In genomic region chr4:8547108-8547911, GRCh38 we compare ENCODE assay signal across 10 cellular contexts. TPM values are rescaled to one million over a fixed set of nuclear protein-coding genes. Genes with fewer than 3 reads are reported as not detected.
A peak's percentile ranks its signal among the peaks of the same experiment; 100 is the strongest.
DNase-seq lines count a peak whose midpoint lies in the region; ATAC-seq and TF ChIP-seq lines count a peak whose summit lies in the region.
"Had no signal": no experiment of that assay in that cellular context is flagged by ENCODE, and none has a peak within 500 bp of the region (broad histone marks: within the 10 kb centered on the region; RNA-seq: fewer than 3 reads in every experiment).

No MANE protein-coding gene starts in this region.

- DNase-seq in AG10803 (ENCODE audit: low read depth), result peak; percentile 41
- DNase-seq in left colon, result peak in 1 of 2 donors; percentile 5
- DNase-seq in activated effector memory CD4-positive, alpha-beta T cell treated with Interleukin-2 at 50 U/mL for 16 hours, result no peak
- no peak for DNase-seq in tibial nerve (ENCODE audit: low spot score in 2 of 2)
- DNase-seq in T-helper 2 cell treated with Interferon-gamma antibody and Interleukin-4, amounts not matched to agents 5 μg/mL and 100 μg/mL, for 36 hours (ENCODE audit: low spot score), result no peak
- DNase-seq: NCI-H345 had no signal

- no peak overlapping the region for H3K4me3 Mint-ChIP-seq in activated T-helper 17 cell treated with anti-CD3 and anti-CD28 coated beads, Interleukin-2, amount 50 U/mL, for 72 hours
- H3K4me3 Mint-ChIP-seq in T-helper 2 cell treated with Interferon-gamma antibody and Interleukin-4, amounts not matched to agents 5 μg/mL and 100 μg/mL, for 36 hours, result no peak overlapping the region
- H3K4me3 Mint-ChIP-seq: brain had no signal

- no peaks in the 10 kb centered on the region for H3K36me3 Mint-ChIP-seq in activated T-helper 17 cell treated with anti-CD3 and anti-CD28 coated beads, Interleukin-2, amount 50 U/mL, for 72 hours (ENCODE audit: low read depth)
- H3K36me3 Mint-ChIP-seq in T-helper 2 cell treated with Interferon-gamma antibody and Interleukin-4, amounts not matched to agents 5 μg/mL and 100 μg/mL, for 36 hours (ENCODE audit: low read depth), result no peaks in the 10 kb centered on the region
- H3K36me3 Mint-ChIP-seq: brain had no signal

- H3K9me3 ChIP-seq in HEK293 (ENCODE audit: control insufficient read depth, insufficient read depth, low read depth, low read length) (no peaks in the 10 kb centered on the region), tibial nerve (peaks cover 0 to 5% (median 0%) of the 10 kb centered on the region in 4 donors)

- no peaks in the 10 kb centered on the region for H3K27me3 ChIP-seq in tibial nerve

- ATAC-seq in activated T-helper 17 cell treated with anti-CD3 and anti-CD28 coated beads, Interleukin-2, amount 50 U/mL, for 72 hours (replicated peaks), result peak; percentile 32
- ATAC-seq in left colon, result peak; percentile 44
- ATAC-seq in HG03280 (IDR thresholded peaks at IDR 0.05; ENCODE audit: unreplicated experiment), result no peak

- H3K36me3 ChIP-seq in HEK293 (ENCODE audit: control insufficient read depth in 2 of 2, insufficient read depth in 1 of 2, low read length in 2 of 2) (no peaks in the 10 kb centered on the region), tibial nerve (no peaks in the 10 kb centered on the region)

- H3K9me3 Mint-ChIP-seq in activated T-helper 17 cell treated with anti-CD3 and anti-CD28 coated beads, Interleukin-2, amount 50 U/mL, for 72 hours, result no peaks in the 10 kb centered on the region
- no peaks in the 10 kb centered on the region for H3K9me3 Mint-ChIP-seq in T-helper 2 cell treated with Interferon-gamma antibody and Interleukin-4, amounts not matched to agents 5 μg/mL and 100 μg/mL, for 36 hours

- WGBS in tibial nerve, 2 donors, result 62 to 67% methylated on average over 15 to 16 of the region's 16 CpGs

- no peaks in the 10 kb centered on the region for H3K4me1 Mint-ChIP-seq in activated T-helper 17 cell treated with anti-CD3 and anti-CD28 coated beads, Interleukin-2, amount 50 U/mL, for 72 hours
- no peaks in the 10 kb centered on the region for H3K4me1 Mint-ChIP-seq in T-helper 2 cell treated with Interferon-gamma antibody and Interleukin-4, amounts not matched to agents 5 μg/mL and 100 μg/mL, for 36 hours (ENCODE audit: low read depth)
- H3K4me1 Mint-ChIP-seq: brain had no signal

- H3K27me3 Mint-ChIP-seq in activated T-helper 17 cell treated with anti-CD3 and anti-CD28 coated beads, Interleukin-2, amount 50 U/mL, for 72 hours, result peaks cover under 1% of the 10 kb centered on the region
- H3K27me3 Mint-ChIP-seq in T-helper 2 cell treated with Interferon-gamma antibody and Interleukin-4, amounts not matched to agents 5 μg/mL and 100 μg/mL, for 36 hours (ENCODE audit: low read depth), result no peaks in the 10 kb centered on the region

- CTCF ChIA-PET in HEK293 (lab: Yijun Ruan, JAX), result interaction anchor here (0.6 to 2.9 kb wide), 7 partner anchors 18 to 83 kb away, joined by 3 to 13 read pairs (median 3); no protein-coding TSS in a partner anchor

- TF ChIP-seq EP300 in tibial nerve (IDR thresholded peaks at IDR 0.05), result no peak

- no peak for TF ChIP-seq POLR2A in tibial nerve (IDR thresholded peaks at IDR 0.05)

- TF ChIP-seq CTCF in AG10803 (conservative IDR thresholded peaks at IDR 0.05; ENCODE audit: low read length) (0 out of 2 replicates have a peak, but pooled peaks have one; percentile 4), HEK293 (tag by site-specific recombination; IDR thresholded peaks at IDR 0.05) (no peak), tibial nerve (IDR thresholded peaks at IDR 0.05) (peak in 1 of 5 experiments; percentile 29)

- POLR2A ChIA-PET in HEK293 (lab: Yijun Ruan, JAX), result no interaction called here

- no peak overlapping the region for H3K27ac ChIP-seq in HEK293 (ENCODE audit: extremely low read depth, low read depth, low read length)
- no peak overlapping the region for H3K27ac ChIP-seq in tibial nerve

- peak overlapping the region; percentile 73 for H3K27ac Mint-ChIP-seq in activated T-helper 17 cell treated with anti-CD3 and anti-CD28 coated beads, Interleukin-2, amount 50 U/mL, for 72 hours
- no peak overlapping the region for H3K27ac Mint-ChIP-seq in T-helper 2 cell treated with Interferon-gamma antibody and Interleukin-4, amounts not matched to agents 5 μg/mL and 100 μg/mL, for 36 hours
- H3K27ac Mint-ChIP-seq: brain had no signal

- H3K4me3 ChIP-seq in AG10803 (ENCODE audit: low read length), result no peak overlapping the region
- no peak overlapping the region for H3K4me3 ChIP-seq in HEK293 (ENCODE audit: low read depth, low read length)
- no peak overlapping the region for H3K4me3 ChIP-seq in tibial nerve

- intact Hi-C loops in left colon (cut with DNase I, micrococcal nuclease), result loop anchor here in 1 of 2 donors (10.0 kb wide), 1 partner anchor 83 kb away; no protein-coding TSS in a partner anchor

- H3K4me1 ChIP-seq in HEK293 (ENCODE audit: control insufficient read depth, insufficient read depth, low read length) (no peaks in the 10 kb centered on the region), tibial nerve (no peaks in the 10 kb centered on the region)

TF ChIP-seq in HEK293, 187 proteins besides CTCF, POLR2A, EP300 and RAD21:
- TF ChIP-seq KLF1 (tag by site-specific recombination; IDR thresholded peaks at IDR 0.05) (0 out of 2 replicates have a peak, but pooled peaks have one; percentile 23), ZBTB10 (tag by site-specific recombination; IDR thresholded peaks at IDR 0.05) (no peak), ZNF354C (tag by site-specific recombination; IDR thresholded peaks at IDR 0.05; ENCODE audit: borderline replicate concordance, low read depth) (no peak), ZNF654 (tag by site-specific recombination; IDR thresholded peaks at IDR 0.05; ENCODE audit: low read depth) (no peak), SCRT2 (tag by site-specific recombination; IDR thresholded peaks at IDR 0.05) (peak; percentile 57)

RNA-seq across cellular contexts. Expression of gene GPR78, which starts 32.9 kb away (rescaled TPM):
- total RNA-seq in activated T-helper 17 cell treated with anti-CD3 and anti-CD28 coated beads, Interleukin-2, amount 50 U/mL, for 72 hours, result not detected
- total RNA-seq in left colon (under 1 TPM in 1 of 2 donors, not detected in 1; 0.14 TPM), tibial nerve (not detected)

RNA-seq across cellular contexts. Expression of gene CPZ, which starts 45.3 kb away (rescaled TPM):
- total RNA-seq in activated T-helper 17 cell treated with anti-CD3 and anti-CD28 coated beads, Interleukin-2, amount 50 U/mL, for 72 hours, result not detected
- total RNA-seq in left colon (1 to 10 TPM; 1.0 to 2.9 TPM), tibial nerve (10 to 100 TPM in 1 of 4 donors, 1 to 10 TPM in 3; 1.6 to 11.7 (median 2.5) TPM)
